ENCODE assay signal across 1 cellular context in the genomic region with DNA sequence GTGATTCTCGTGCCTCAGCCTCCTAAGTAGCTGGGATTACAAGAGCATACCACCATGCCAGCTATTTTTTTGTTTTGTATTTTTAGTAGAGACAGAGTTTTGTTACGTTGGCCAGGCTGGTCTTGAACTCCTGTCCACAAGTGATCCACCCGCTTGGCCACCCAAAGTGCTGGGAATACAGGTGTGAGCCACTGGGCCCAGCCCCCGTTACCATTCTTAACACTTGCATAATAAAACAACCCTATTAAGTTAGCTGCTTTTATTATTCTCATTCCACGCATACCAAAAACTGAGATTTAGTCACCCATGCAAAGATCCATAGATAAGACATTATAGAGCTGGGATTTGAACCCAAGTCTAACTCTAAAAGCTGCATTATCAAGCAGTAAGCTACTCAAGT.
TF ChIP-seq lines count a peak whose summit lies in the region.

No MANE protein-coding gene starts in this region.

TF ChIP-seq in H1, 55 proteins besides CTCF, POLR2A, EP300 and RAD21:
- TF ChIP-seq PHF8 (conservative IDR thresholded peaks at IDR 0.05; ENCODE audit: low read depth, low read length) (no peak), ASH2L (IDR thresholded peaks at IDR 0.05; ENCODE audit: low read length) (no peak), SRF (IDR thresholded peaks at IDR 0.05; ENCODE audit: low read depth, low read length) (no peak), TCF12 (IDR thresholded peaks at IDR 0.05; ENCODE audit: low read depth, low read length) (0 out of 2 replicates have a peak, but pooled peaks have one; percentile 53)
